In genomic region chr17:76527430-76528111, GRCh38 we compare ENCODE assay signal across 8 cellular contexts. TPM values are rescaled to one million over a fixed set of nuclear protein-coding genes. Genes with fewer than 3 reads are reported as not detected.
A peak's percentile ranks its signal among the peaks of the same experiment; 100 is the strongest.
DNase-seq lines count a peak whose midpoint lies in the region; ATAC-seq and TF ChIP-seq lines count a peak whose summit lies in the region.

No MANE protein-coding gene starts in this region.

- peak; percentile 15 for TF ChIP-seq POLR2A in GM19099 (IDR thresholded peaks at IDR 0.05; ENCODE audit: extremely low read depth, insufficient read length, low read depth)

- no peaks in the 10 kb centered on the region for H3K9me3 ChIP-seq in right atrium auricular region

- H3K4me1 ChIP-seq in right atrium auricular region: peaks cover 0 to 74% of the 10 kb centered on the region in 2 donors

- no peaks in the 10 kb centered on the region for H3K27me3 ChIP-seq in right atrium auricular region

- peak overlapping the region in 1 of 2 donors; percentile 36 for H3K4me3 ChIP-seq in right atrium auricular region

- peaks cover 8% of the 10 kb centered on the region for H3K36me3 ChIP-seq in right atrium auricular region

- TF ChIP-seq CTCF in right atrium auricular region (IDR thresholded peaks at IDR 0.05): peak in 1 of 2 donors; percentile 20

- ATAC-seq in GM19452 (IDR thresholded peaks at IDR 0.05; ENCODE audit: unreplicated experiment): no peak

- H3K27ac ChIP-seq in right atrium auricular region: peak overlapping the region; percentile 94

- DNase-seq in HT1080 (ENCODE audit: low read depth) (peak; percentile 97), right atrium auricular region (ENCODE audit: low spot score) (peak; percentile 92), UCSD-AML1 (lab: John Stamatoyannopoulos, UW; ENCODE audit: unreplicated experiment) (no peak), epidermal melanocyte (ENCODE audit: insufficient read length, low spot score) (no peak)
- peak; percentile 40 for DNase-seq in activated naive CD4-positive, alpha-beta T cell treated with anti-CD3 and anti-CD28 coated beads, Interleukin-2, amount 50 U/mL, for 16 hours
- peak; percentile 30 for DNase-seq in stimulated activated CD4-positive, alpha-beta T cell treated with anti-CD3 and anti-CD28 coated beads, Interleukin-4, amount 100 ng/mL, for 1 hour

RNA-seq across cellular contexts. Expression of gene CYGB, which starts 9.9 kb away (rescaled TPM):
- total RNA-seq in HT1080 (2014; rRNA removed; shearing (Covaris generic)): 0.14 and 0.37 TPM in 2 replicates
- 0.97 and 0.98 TPM in 2 replicates for polyA plus RNA-seq in HT1080 (2015; cell fraction: cytosol; rRNA removed)
- polyA plus RNA-seq in HT1080 (2015; cell fraction: nucleus; rRNA removed): 0.37 and 0.87 TPM in 2 replicates
- total RNA-seq in right atrium auricular region: 10 to 100 TPM; 23.0 to 48.7 TPM

RNA-seq across cellular contexts. Expression of gene PRCD, which starts 12.3 kb away (rescaled TPM):
- total RNA-seq in HT1080 (2014; rRNA removed; shearing (Covaris generic)): 1.5 TPM in 1 of 2 replicates, not detected in the other
- 0.86 and 1.5 TPM in 2 replicates for polyA plus RNA-seq in HT1080 (2015; cell fraction: cytosol; rRNA removed)
- 0.72 and 0.79 TPM in 2 replicates for polyA plus RNA-seq in HT1080 (2015; cell fraction: nucleus; rRNA removed)
- 1 to 10 TPM; 2.1 to 3.5 TPM for total RNA-seq in right atrium auricular region

RNA-seq across cellular contexts. Expression of gene RHBDF2, which starts 26.3 kb away (rescaled TPM):
- total RNA-seq in HT1080 (2014; rRNA removed; shearing (Covaris generic)): 22.8 and 25.2 TPM in 2 replicates
- polyA plus RNA-seq in HT1080 (2015; cell fraction: cytosol; rRNA removed): 24.4 and 29.8 TPM in 2 replicates
- polyA plus RNA-seq in HT1080 (2015; cell fraction: nucleus; rRNA removed): 69.4 and 75.2 TPM in 2 replicates
- 10 to 100 TPM; 13.6 to 14.8 TPM for total RNA-seq in right atrium auricular region

RNA-seq across cellular contexts. Expression of gene ST6GALNAC2, which starts 58.1 kb away (rescaled TPM):
- total RNA-seq in HT1080 (2014; rRNA removed; shearing (Covaris generic)): not detected in 2 replicates
- polyA plus RNA-seq in HT1080 (2015; cell fraction: cytosol; rRNA removed): 0.20 TPM in 1 of 2 replicates, not detected in the other
- 0.20 TPM in 1 of 2 replicates, not detected in the other for polyA plus RNA-seq in HT1080 (2015; cell fraction: nucleus; rRNA removed)
- 1 to 10 TPM; 4.5 to 6.4 TPM for total RNA-seq in right atrium auricular region

Comparison
In these comparisons a context has a peak if more than half of its experiments do, and no peak if none do; other contexts are left out.
1. DNase-seq: peak in HT1080 (single experiment), activated naive CD4-positive, alpha-beta T cell treated with anti-CD3 and anti-CD28 coated beads, Interleukin-2, amount 50 U/mL, for 16 hours (single experiment), right atrium auricular region (single experiment) and stimulated activated CD4-positive, alpha-beta T cell treated with anti-CD3 and anti-CD28 coated beads, Interleukin-4, amount 100 ng/mL, for 1 hour (single experiment); none in UCSD-AML1 (single experiment) and epidermal melanocyte (single experiment).
2. RNA of gene CYGB, which starts 9.9 kb away (total RNA-seq): 23.0 to 48.7 TPM in right atrium auricular region; 0.14 to 0.37 TPM in HT1080; every median in the first group is over 10 times any median in the second.